In genomic region chr14:26845106-26845818, GRCh38 we compare ENCODE assay signal across 20 cellular contexts.
DNase-seq lines count a peak whose midpoint lies in the region; ATAC-seq, FAIRE-seq and TF ChIP-seq lines count a peak whose summit lies in the region.
"Had no signal": no experiment of that assay in that cellular context is flagged by ENCODE, and none has a peak within 500 bp of the region (broad histone marks: within the 10 kb centered on the region; RNA-seq: fewer than 3 reads in every experiment).

No MANE protein-coding gene starts in this region.

- no peak overlapping the region for H2BK15ac ChIP-seq in neuronal stem cell (ENCODE audit: low read length)

- TF ChIP-seq CTCF in Caco-2 (IDR thresholded peaks at IDR 0.05; ENCODE audit: insufficient read depth in 1 of 2, low read depth in 1 of 2, low read length in 1 of 2, severe bottlenecking in 1 of 2, unreplicated experiment in 1 of 2) (no peak), VCaP (conservative IDR thresholded peaks at IDR 0.05) (no peak), kidney (IDR thresholded peaks at IDR 0.05; ENCODE audit: borderline replicate concordance, extremely low read depth, insufficient read depth) (no peak), coronary artery (IDR thresholded peaks at IDR 0.05) (no peak), right lobe of liver (IDR thresholded peaks at IDR 0.05) (no peak)

- no TSS peak for BruUV-seq in Caco-2 (replicated peaks; lab: Mats Ljungman, UMichigan)

- ATAC-seq in Right ventricle myocardium inferior (no peak), left cardiac atrium (no peak), right lobe of liver (no peak)
- ATAC-seq: HepG2 had no signal

- H3K27me3 ChIP-seq in Caco-2 (replicated peaks; ENCODE audit: control insufficient read depth, insufficient read depth, low read length): no peaks in the 10 kb centered on the region
- H3K27me3 ChIP-seq in neuronal stem cell (ENCODE audit: control insufficient read depth in 3 of 3, insufficient read depth in 3 of 3, low read depth in 1 of 3, low read length in 3 of 3): no peaks in the 10 kb centered on the region
- no peaks in the 10 kb centered on the region for H3K27me3 ChIP-seq in right lobe of liver
- H3K27me3 ChIP-seq: MG63 had no signal

- peak; percentile 52 for FAIRE-seq in kidney (lab: Jason Lieb, UNC)
- FAIRE-seq: GM12891, HepG2 had no signal

- CTCF ChIA-PET in Caco-2 (lab: Charles Lee): interaction anchor here (0.6 kb wide), 1 partner anchor 733 kb away, joined by 3 read pairs; no protein-coding TSS in a partner anchor

- no peak overlapping the region for H3K4me2 ChIP-seq in neuronal stem cell (ENCODE audit: insufficient read depth, low read length, poor library complexity, severe bottlenecking)
- H3K4me2 ChIP-seq: KMS-11 had no signal

- H3K9me3 ChIP-seq in Caco-2 (no peaks in the 10 kb centered on the region), kidney (ENCODE audit: control insufficient read depth in 1 of 2, low read length in 2 of 2) (no peaks in the 10 kb centered on the region), neuronal stem cell (replicated peaks in 1 of 2; ENCODE audit: control insufficient read depth in 2 of 2, insufficient read depth in 1 of 2, low read depth in 1 of 2, low read length in 2 of 2) (no peaks in the 10 kb centered on the region), right lobe of liver (no peaks in the 10 kb centered on the region)

- no peaks in the 10 kb centered on the region for H3K9me3 Mint-ChIP-seq in Caco-2 (ENCODE audit: unreplicated experiment)

- no peak overlapping the region for H3K4me3 ChIP-seq in Caco-2 (ENCODE audit: low read depth, low read length)
- H3K4me3 ChIP-seq in kidney (ENCODE audit: low read length in 2 of 2): peak overlapping the region; percentile 20 to 25
- no peak overlapping the region for H3K4me3 ChIP-seq in neuronal stem cell (ENCODE audit: low read length in 2 of 2)
- no peak overlapping the region for H3K4me3 ChIP-seq in coronary artery
- H3K4me3 ChIP-seq in right lobe of liver: no peak overlapping the region
- H3K4me3 ChIP-seq: MG63 had no signal

- H3K23ac ChIP-seq in neuronal stem cell (ENCODE audit: low read depth, low read length, poor library complexity): no peak overlapping the region

- intact Hi-C loops in Caco-2 (cut with micrococcal nuclease; ENCODE audit: unreplicated experiment) (no loop called here), kidney (cut with DNase I) (no loop called here), Right ventricle myocardium inferior (cut with DNase I) (no loop called here), left cardiac atrium (cut with DNase I) (no loop called here), right lobe of liver (cut with DNase I) (no loop called here)

- H3K27ac ChIP-seq in VCaP (peak overlapping the region; percentile 61), kidney (ENCODE audit: low read depth in 2 of 2, low read length in 2 of 2) (peak overlapping the region in 1 of 2 donors; percentile 24), neuronal stem cell (replicated peaks; ENCODE audit: low read length) (no peak overlapping the region), coronary artery (no peak overlapping the region), right lobe of liver (no peak overlapping the region)
- H3K27ac ChIP-seq: C4-2B, KMS-11 had no signal

- no peak overlapping the region for H4K91ac ChIP-seq in neuronal stem cell (ENCODE audit: low read depth, low read length, poor library complexity)

- peaks cover 31% of the 10 kb centered on the region for H3K4me1 Mint-ChIP-seq in Caco-2 (ENCODE audit: low read depth, unreplicated experiment)

- no peak overlapping the region for H3K14ac ChIP-seq in neuronal stem cell (ENCODE audit: low read length)

- H2AK5ac ChIP-seq in neuronal stem cell (ENCODE audit: low read depth, low read length): no peak overlapping the region

- no peaks in the 10 kb centered on the region for H3K79me1 ChIP-seq in neuronal stem cell (ENCODE audit: low read depth, low read length)

- no peak for TF ChIP-seq POLR2A in right lobe of liver (IDR thresholded peaks at IDR 0.05)

- H3K9ac ChIP-seq in kidney (ENCODE audit: low read length in 2 of 2) (no peak overlapping the region), neuronal stem cell (ENCODE audit: low read depth, low read length, poor library complexity) (no peak overlapping the region)
- H3K9ac ChIP-seq: KMS-11 had no signal

- no peak for DNase-seq in Caco-2
- DNase-seq in kidney: no peak
- DNase-seq in neuronal stem cell (ENCODE audit: low spot score): no peak
- DNase-seq in Right ventricle myocardium inferior (ENCODE audit: missing footprints): no peak
- DNase-seq in coronary artery (ENCODE audit: low spot score): no peak
- DNase-seq in left cardiac atrium: no peak
- no peak for DNase-seq in right lobe of liver
- DNase-seq: GF-D8, MG63, NCI-H1092, NCI-H1694 treated with DMSO at 0.1 percent for 48 hours, NCI-H2107, NCI-H2227 treated with DMSO at 0.1 percent for 48 hours, NCI-H524 treated with DMSO at 0.1 percent for 48 hours, SHP77 treated with DMSO at 0.1 percent for 48 hours had no signal

- H3K18ac ChIP-seq in neuronal stem cell (ENCODE audit: low read length): no peak overlapping the region

- no peak overlapping the region for H2BK120ac ChIP-seq in neuronal stem cell (ENCODE audit: low read depth, low read length)

- POLR2A ChIA-PET in Caco-2 (lab: Charles Lee): no interaction called here

- H3K4me1 ChIP-seq in Caco-2 (peaks cover 28% of the 10 kb centered on the region), kidney (ENCODE audit: control insufficient read depth in 1 of 2, insufficient read depth in 1 of 2, low read depth in 1 of 2, low read length in 2 of 2) (peaks cover 0 to 11% of the 10 kb centered on the region in 2 donors), neuronal stem cell (ENCODE audit: control insufficient read depth in 2 of 2, insufficient read depth in 1 of 2, low read depth in 1 of 2, low read length in 2 of 2) (peaks cover 1 to 9% of the 10 kb centered on the region in 2 donors), right lobe of liver (peaks cover 0 to 14% (median 5%) of the 10 kb centered on the region in 4 donors)

- no peak overlapping the region for H2BK5ac ChIP-seq in neuronal stem cell (ENCODE audit: low read length)

- H3K27ac Mint-ChIP-seq in Caco-2 (ENCODE audit: unreplicated experiment): peak overlapping the region; percentile 47

- H4K8ac ChIP-seq in neuronal stem cell (ENCODE audit: low read depth, low read length): no peak overlapping the region

- no peak overlapping the region for H3K4ac ChIP-seq in neuronal stem cell (ENCODE audit: low read length)

- peak overlapping the region; percentile 58 for H2AFZ ChIP-seq in neuronal stem cell (ENCODE audit: low read length)

- no peaks in the 10 kb centered on the region for H3K36me3 ChIP-seq in Caco-2 (ENCODE audit: control insufficient read depth, insufficient read depth, low read length)
- no peaks in the 10 kb centered on the region for H3K36me3 ChIP-seq in kidney (ENCODE audit: control insufficient read depth in 1 of 2, insufficient read depth in 2 of 2, low read length in 2 of 2)
- no peaks in the 10 kb centered on the region for H3K36me3 ChIP-seq in neuronal stem cell (replicated peaks in 1 of 2; ENCODE audit: control insufficient read depth in 2 of 2, insufficient read depth in 2 of 2, low read length in 2 of 2)
- H3K36me3 ChIP-seq in right lobe of liver: no peaks in the 10 kb centered on the region
- H3K36me3 ChIP-seq: MG63 had no signal

- H3K27me3 Mint-ChIP-seq in Caco-2 (ENCODE audit: insufficient read depth, unreplicated experiment): no peaks in the 10 kb centered on the region

- no CpG with 5 or more reads among the region's 6 CpGs for WGBS in neuronal stem cell (ENCODE audit: extremely low coverage in 2 of 2, insufficient read length in 2 of 2, insufficient replicate concordance in 1 of 2), 2 donors
- 64% methylated on average over 6 of the region's 6 CpGs for WGBS in right lobe of liver (ENCODE audit: insufficient coverage, low coverage, low lambda C conversion rate, missing lambda C conversion rate)

- H3K36me3 Mint-ChIP-seq in Caco-2 (ENCODE audit: insufficient read depth, unreplicated experiment): peaks cover 7% of the 10 kb centered on the region

- H3K4me3 Mint-ChIP-seq in Caco-2 (ENCODE audit: unreplicated experiment): no peak overlapping the region

- no peak overlapping the region for H2BK12ac ChIP-seq in neuronal stem cell (ENCODE audit: low read length)

Comparison
In these comparisons a context has a peak if more than half of its experiments do, and no peak if none do; other contexts are left out.
1. H3K4me3 ChIP-seq: peak in kidney (2 of 2); none in Caco-2 (single experiment), neuronal stem cell (0 of 2), coronary artery (single experiment) and right lobe of liver (0 of 3).